Comparison of ENCODE assay signal across 28 cellular contexts in the genomic region with DNA sequence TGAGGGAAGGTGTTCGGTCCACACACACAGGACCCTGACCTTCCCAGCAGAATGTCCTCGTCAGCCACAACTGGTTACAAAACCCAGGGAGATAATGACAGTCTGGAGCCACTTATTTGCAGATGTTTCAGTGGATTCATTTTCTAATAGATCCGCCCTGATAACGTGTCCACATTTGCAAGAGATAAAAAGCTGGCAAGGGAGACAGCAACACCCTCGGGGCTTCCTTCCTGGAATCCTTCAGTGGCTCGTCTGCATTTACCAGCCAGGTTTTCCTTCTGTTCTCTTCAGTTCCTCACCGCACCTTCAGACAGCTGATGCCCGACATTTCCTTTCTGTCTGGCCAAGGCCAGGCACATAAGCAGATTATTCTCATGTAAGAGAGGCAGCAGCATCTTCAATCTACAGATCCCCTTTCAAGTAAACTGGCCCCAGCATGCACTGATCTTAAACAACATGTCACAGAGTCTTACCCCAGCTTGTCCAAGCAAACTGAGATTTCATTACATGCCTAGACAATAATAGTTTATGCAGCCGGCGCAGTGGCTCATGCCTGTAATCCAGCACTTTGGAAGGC. TPM values are rescaled to one million over a fixed set of nuclear protein-coding genes. Genes with fewer than 3 reads are reported as not detected.
DNase-seq lines count a peak whose midpoint lies in the region; ATAC-seq and TF ChIP-seq lines count a peak whose summit lies in the region.
"Had no signal": no experiment of that assay in that cellular context is flagged by ENCODE, and none has a peak within 500 bp of the region (broad histone marks: within the 10 kb centered on the region; RNA-seq: fewer than 3 reads in every experiment).

No MANE protein-coding gene starts in this region.

- no peak overlapping the region for H2BK120ac ChIP-seq in mesenchymal stem cell (ENCODE audit: low read depth, low read length)

- BruUV-seq in mammary epithelial cell (replicated peaks; lab: Mats Ljungman, UMichigan), result no TSS peak

- H3K79me2 ChIP-seq in mammary epithelial cell (ENCODE audit: insufficient read depth, low read length), result no peaks in the 10 kb centered on the region

- no peak overlapping the region for H2BK5ac ChIP-seq in mesenchymal stem cell (ENCODE audit: low read depth, low read length, poor library complexity, severe bottlenecking)

- no peak for ATAC-seq in GM21367 (IDR thresholded peaks at IDR 0.05; ENCODE audit: unreplicated experiment)
- ATAC-seq: left lobe of liver, Panc1, psoas muscle, upper lobe of right lung had no signal

- in situ Hi-C loops in mammary epithelial cell (cut with MboI; ENCODE audit: low sequenced_read_pairs in 2 of 2), result loop anchor here in 1 of 2 donors (10.0 kb wide), 2 partner anchors 81 to 221 kb away; a partner anchor contains a TSS

- DNase-seq in NCI-H2171 treated with DMSO at 0.1 percent for 48 hours (lab: John Stamatoyannopoulos, UW), result peak; percentile 11
- no peak for DNase-seq in NCI-H2171 (lab: John Stamatoyannopoulos, UW)
- DNase-seq in mammary epithelial cell, result peak; percentile 44
- DNase-seq in mesenchymal stem cell, result no peak
- no peak for DNase-seq in suprapubic skin (ENCODE audit: low spot score in 2 of 2)
- DNase-seq in right atrium auricular region (ENCODE audit: low spot score), result no peak
- DNase-seq in HEK293T (ENCODE audit: extremely low spot score), result no peak
- DNase-seq: activated CD4-positive, alpha-beta T cell treated with anti-CD3 and anti-CD28 coated beads for 48 hours; activated T-cell treated with anti-CD3 and anti-CD28 coated beads, Interleukin-2, amount 50 U/mL, for 48 hours; CD4-positive, alpha-beta T cell; cerebellar nuclear complex; foreskin melanocyte; GM23248; HFFc6; MM.1S; NCI-H1417; NCI-H524; psoas muscle; stimulated activated CD4-positive, alpha-beta T cell treated with anti-CD3 and anti-CD28 coated beads, Interleukin-2, amount 100 ng/mL, for 24 hours; upper lobe of right lung had no signal

- no peak overlapping the region for H3K14ac ChIP-seq in mesenchymal stem cell (ENCODE audit: low read length in 2 of 2)

- no peak overlapping the region for H2AK5ac ChIP-seq in mesenchymal stem cell (ENCODE audit: low read length, severe bottlenecking)

- H3K27me3 ChIP-seq in mammary epithelial cell (ENCODE audit: insufficient read depth, low read length), result no peaks in the 10 kb centered on the region
- H3K27me3 ChIP-seq in mesenchymal stem cell (ENCODE audit: control insufficient read depth in 1 of 2, insufficient read depth in 1 of 2, low read length in 2 of 2), result peaks cover 0 to 4% of the 10 kb centered on the region in 2 experiments
- H3K27me3 ChIP-seq in suprapubic skin, result no peaks in the 10 kb centered on the region
- no peaks in the 10 kb centered on the region for H3K27me3 ChIP-seq in right atrium auricular region
- H3K27me3 ChIP-seq: ascending aorta, SJSA1, upper lobe of right lung had no signal

- TF ChIP-seq CTCF in mammary epithelial cell (conservative IDR thresholded peaks at IDR 0.05 in 1 of 2, IDR thresholded peaks at IDR 0.05 in 1 of 2; ENCODE audit: extremely low read depth in 1 of 2, insufficient read depth in 1 of 2, low read depth in 1 of 2, low read length in 2 of 2), result no peak
- TF ChIP-seq CTCF in suprapubic skin (IDR thresholded peaks at IDR 0.05), result no peak
- TF ChIP-seq CTCF in right atrium auricular region (IDR thresholded peaks at IDR 0.05), result no peak

- WGBS in mammary epithelial cell (ENCODE audit: low coverage, missing lambda C conversion rate), result 12% methylated on average over 10 of the region's 10 CpGs
- WGBS in mesenchymal stem cell, result 84% methylated on average over 10 of the region's 10 CpGs
- 42% methylated on average over 10 of the region's 10 CpGs for WGBS in suprapubic skin

- H3K9me3 ChIP-seq in mammary epithelial cell (replicated peaks; ENCODE audit: insufficient read depth, low read length) (no peaks in the 10 kb centered on the region), mesenchymal stem cell (ENCODE audit: control insufficient read depth, low read length) (no peaks in the 10 kb centered on the region), suprapubic skin (no peaks in the 10 kb centered on the region), right atrium auricular region (no peaks in the 10 kb centered on the region)
- H3K9me3 ChIP-seq: ascending aorta, psoas muscle, SJSA1, upper lobe of right lung had no signal

- no peak for TF ChIP-seq EP300 in suprapubic skin (IDR thresholded peaks at IDR 0.05)

- H4K20me1 ChIP-seq in mammary epithelial cell (ENCODE audit: insufficient read depth, low read length), result no peaks in the 10 kb centered on the region

- peaks cover 40% of the 10 kb centered on the region for H3K4me1 ChIP-seq in mammary epithelial cell (ENCODE audit: insufficient read depth, low read length)
- peaks cover 11% of the 10 kb centered on the region for H3K4me1 ChIP-seq in mesenchymal stem cell (ENCODE audit: control insufficient read depth, insufficient read depth, low read depth, low read length)
- H3K4me1 ChIP-seq in suprapubic skin, result peaks cover 60% of the 10 kb centered on the region
- peaks cover 0 to 32% of the 10 kb centered on the region in 2 donors for H3K4me1 ChIP-seq in right atrium auricular region

- H3K4me3 ChIP-seq in mammary epithelial cell (replicated peaks in 1 of 3; ENCODE audit: insufficient read depth in 1 of 3, low read depth in 2 of 3, low read length in 3 of 3), result no peak overlapping the region
- no peak overlapping the region for H3K4me3 ChIP-seq in mesenchymal stem cell (ENCODE audit: insufficient read depth in 1 of 2, low read depth in 1 of 2, low read length in 2 of 2)
- no peak overlapping the region for H3K4me3 ChIP-seq in suprapubic skin
- H3K4me3 ChIP-seq in right atrium auricular region, result no peak overlapping the region
- H3K4me3 ChIP-seq: ascending aorta, GM23248, psoas muscle, SJSA1, upper lobe of right lung had no signal

- no peak overlapping the region for H3K4ac ChIP-seq in mesenchymal stem cell (ENCODE audit: low read depth in 1 of 2, low read length in 2 of 2)

- H2BK12ac ChIP-seq in mesenchymal stem cell (ENCODE audit: low read length in 2 of 2), result no peak overlapping the region

- dilution Hi-C loops in mammary epithelial cell (cut with HindIII; ENCODE audit: low sequenced_read_pairs), result no loop called here

- H3K4me2 ChIP-seq in mammary epithelial cell (ENCODE audit: insufficient read depth, low read depth, low read length) (peak overlapping the region; percentile 19), mesenchymal stem cell (ENCODE audit: low read length, poor library complexity, severe bottlenecking) (no peak overlapping the region)

- H2AFZ ChIP-seq in mammary epithelial cell (ENCODE audit: low read depth, low read length) (peak overlapping the region; percentile 53), mesenchymal stem cell (ENCODE audit: low read depth, low read length) (no peak overlapping the region)
- H2AFZ ChIP-seq: GM23248 had no signal

- no peak overlapping the region for H3K23ac ChIP-seq in mesenchymal stem cell (ENCODE audit: low read length in 2 of 2)

- no peak overlapping the region for H3K27ac ChIP-seq in mammary epithelial cell (ENCODE audit: insufficient read depth, low read depth, low read length)
- no peak overlapping the region for H3K27ac ChIP-seq in mesenchymal stem cell (ENCODE audit: low read length, poor library complexity, severe bottlenecking)
- peak overlapping the region; percentile 82 for H3K27ac ChIP-seq in suprapubic skin
- no peak overlapping the region for H3K27ac ChIP-seq in right atrium auricular region
- H3K27ac ChIP-seq: ascending aorta, GM23248, psoas muscle, SJSA1, upper lobe of right lung had no signal

- no peaks in the 10 kb centered on the region for H3K79me1 ChIP-seq in mesenchymal stem cell (replicated peaks; ENCODE audit: low read length, poor library complexity, severe bottlenecking)

- CTCF ChIA-PET in mammary epithelial cell (lab: Charles Lee; ENCODE audit: low non-redundant PET) (no interaction called here), HEK293T (lab: Yijun Ruan, JAX) (no interaction called here)

- intact Hi-C loops in mammary epithelial cell (cut with micrococcal nuclease), result no loop called here

- H3K36me3 ChIP-seq in mammary epithelial cell (ENCODE audit: insufficient read depth, low read length) (no peaks in the 10 kb centered on the region), mesenchymal stem cell (ENCODE audit: control insufficient read depth in 1 of 2, insufficient read depth in 2 of 2, low read depth in 1 of 2, low read length in 2 of 2) (peaks cover 0 to 4% of the 10 kb centered on the region in 2 experiments), suprapubic skin (no peaks in the 10 kb centered on the region), right atrium auricular region (no peaks in the 10 kb centered on the region)
- H3K36me3 ChIP-seq: ascending aorta, SJSA1, upper lobe of right lung had no signal

- no peak overlapping the region for H3K18ac ChIP-seq in mesenchymal stem cell (ENCODE audit: low read depth in 1 of 2, low read length in 2 of 2)

- POLR2A ChIA-PET in HEK293T (lab: Yijun Ruan, JAX), result no interaction called here

- H3K9ac ChIP-seq in mammary epithelial cell (ENCODE audit: insufficient read depth, low read length), result no peak overlapping the region
- peak overlapping the region; percentile 25 for H3K9ac ChIP-seq in mesenchymal stem cell (ENCODE audit: low read length)
- H3K9ac ChIP-seq: GM23248 had no signal

- no peak for TF ChIP-seq POLR2A in suprapubic skin (IDR thresholded peaks at IDR 0.05)

- no peak overlapping the region for H4K8ac ChIP-seq in mesenchymal stem cell (ENCODE audit: low read length)

- H4K91ac ChIP-seq in mesenchymal stem cell (ENCODE audit: low read length), result no peak overlapping the region

- H2BK15ac ChIP-seq in mesenchymal stem cell (ENCODE audit: low read depth, poor library complexity, severe bottlenecking), result no peak overlapping the region

TF ChIP-seq in HEK293T, 16 proteins besides CTCF, POLR2A, EP300 and RAD21 (continues in another document):
- TF ChIP-seq ZNF384 (IDR thresholded peaks at IDR 0.05) (no peak), SUZ12 (IDR thresholded peaks at IDR 0.05) (no peak), NFRKB (IDR thresholded peaks at IDR 0.05) (no peak), CTBP1 (IDR thresholded peaks at IDR 0.05; ENCODE audit: borderline replicate concordance) (no peak), FOXA1 (IDR thresholded peaks at IDR 0.05) (no peak), FOXK2 (IDR thresholded peaks at IDR 0.05) (no peak)
- TF ChIP-seq, protein P1, sequence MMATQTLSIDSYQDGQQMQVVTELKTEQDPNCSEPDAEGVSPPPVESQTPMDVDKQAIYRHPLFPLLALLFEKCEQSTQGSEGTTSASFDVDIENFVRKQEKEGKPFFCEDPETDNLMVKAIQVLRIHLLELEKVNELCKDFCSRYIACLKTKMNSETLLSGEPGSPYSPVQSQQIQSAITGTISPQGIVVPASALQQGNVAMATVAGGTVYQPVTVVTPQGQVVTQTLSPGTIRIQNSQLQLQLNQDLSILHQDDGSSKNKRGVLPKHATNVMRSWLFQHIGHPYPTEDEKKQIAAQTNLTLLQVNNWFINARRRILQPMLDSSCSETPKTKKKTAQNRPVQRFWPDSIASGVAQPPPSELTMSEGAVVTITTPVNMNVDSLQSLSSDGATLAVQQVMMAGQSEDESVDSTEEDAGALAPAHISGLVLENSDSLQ (IDR thresholded peaks at IDR 0.05), result no peak

RNA-seq across cellular contexts. Expression of a gene that starts 56.2 kb away (rescaled TPM):
- total RNA-seq in mammary epithelial cell, result under 1 TPM in 1 of 2 donors, not detected in 1; 0.21 TPM
- polyA plus RNA-seq in mammary epithelial cell, result 0.17 TPM
- polyA minus RNA-seq in mammary epithelial cell, result not detected
- polyA plus RNA-seq in mesenchymal stem cell (2013, experiment 1 of 2), result not detected
- polyA plus RNA-seq in mesenchymal stem cell (2013, experiment 2 of 2), result 0.03 TPM
- total RNA-seq in suprapubic skin, result not detected
- not detected for total RNA-seq in right atrium auricular region
- total RNA-seq: ascending aorta; CD4-positive, alpha-beta T cell; G401; GM23248; HFFc6; left lobe of liver; mononuclear cell; psoas muscle; SJSA1; skeletal muscle tissue had no signal
- polyA plus RNA-seq: GM23248 had no signal

Comparison
In these comparisons a context has a peak if more than half of its experiments do, and no peak if none do; other contexts are left out.
1. DNase-seq: peak in NCI-H2171 treated with DMSO at 0.1 percent for 48 hours (single experiment) and mammary epithelial cell (single experiment); none in NCI-H2171 (single experiment), mesenchymal stem cell (single experiment), suprapubic skin (0 of 2), right atrium auricular region (single experiment) and HEK293T (single experiment).